Comparison of ENCODE assay signal across 30 cellular contexts in genomic region chr19:31271569-31271911, GRCh38.
"Had no signal": no experiment of that assay in that cellular context is flagged by ENCODE, and none has a peak within 500 bp of the region (broad histone marks: within the 10 kb centered on the region; RNA-seq: fewer than 3 reads in every experiment).

No MANE protein-coding gene starts in this region.

- H3K4me1 Mint-ChIP-seq: activated naive CD8-positive, alpha-beta T cell treated with anti-CD3 and anti-CD28 coated beads for 36 hours; immature natural killer cell; naive B cell; stimulated activated naive B cell treated with anti-CD40 and anti-IgM and Interleukin-4, amounts not matched to agents 10 μg/mL and 1 μg/mL and 100 μg/mL, for 72 hours had no signal

- H3K4me1 ChIP-seq: adrenal gland, ascending aorta, right atrium auricular region, upper lobe of left lung had no signal

- H3K4me3 Mint-ChIP-seq: activated naive CD4-positive, alpha-beta T cell treated with anti-CD3 and anti-CD28 coated beads for 36 hours; activated naive CD8-positive, alpha-beta T cell treated with anti-CD3 and anti-CD28 coated beads for 36 hours; effector memory CD8-positive, alpha-beta T cell; immature natural killer cell; mesothelial cell of epicardium; naive B cell; neural crest cell; stimulated activated naive B cell treated with anti-CD40 and anti-IgM and Interleukin-4, amounts not matched to agents 10 μg/mL and 1 μg/mL and 100 μg/mL, for 72 hours had no signal

- H3K27me3 Mint-ChIP-seq: activated naive CD8-positive, alpha-beta T cell treated with anti-CD3 and anti-CD28 coated beads for 36 hours; naive B cell; stimulated activated naive B cell treated with anti-CD40 and anti-IgM and Interleukin-4, amounts not matched to agents 10 μg/mL and 1 μg/mL and 100 μg/mL, for 72 hours had no signal

- ATAC-seq: activated CD4-positive, CD25-positive, alpha-beta regulatory T cell treated with anti-CD3 and anti-CD28 coated beads, Interleukin-2, amount 50 U/mL, for 24 hours; effector memory CD8-positive, alpha-beta T cell; gastroesophageal sphincter; left colon; stimulated activated naive B cell treated with anti-CD40 and anti-IgM and Interleukin-4, amounts not matched to agents 10 μg/mL and 1 μg/mL and 100 μg/mL, for 72 hours had no signal

- H3K27me3 ChIP-seq: adrenal gland, ascending aorta, gastroesophageal sphincter, right atrium auricular region, stomach, thyroid gland, upper lobe of left lung had no signal

- H3K27ac Mint-ChIP-seq: activated naive CD4-positive, alpha-beta T cell treated with anti-CD3 and anti-CD28 coated beads for 36 hours; activated naive CD8-positive, alpha-beta T cell treated with anti-CD3 and anti-CD28 coated beads for 36 hours; effector memory CD8-positive, alpha-beta T cell; immature natural killer cell; naive B cell; stimulated activated naive B cell treated with anti-CD40 and anti-IgM and Interleukin-4, amounts not matched to agents 10 μg/mL and 1 μg/mL and 100 μg/mL, for 72 hours had no signal

- H3K36me3 Mint-ChIP-seq: activated naive CD8-positive, alpha-beta T cell treated with anti-CD3 and anti-CD28 coated beads for 36 hours; naive B cell; stimulated activated naive B cell treated with anti-CD40 and anti-IgM and Interleukin-4, amounts not matched to agents 10 μg/mL and 1 μg/mL and 100 μg/mL, for 72 hours had no signal

- DNase-seq: activated CD4-positive, alpha-beta T cell treated with anti-CD3 and anti-CD28 coated beads for 48 hours; activated CD4-positive, alpha-beta T cell treated with anti-CD3 and anti-CD28 coated beads, Interleukin-2, amount 50 U/mL, for 48 hours; activated CD8-positive, alpha-beta memory T cell treated with anti-CD3 and anti-CD28 coated beads for 24 hours; activated naive CD4-positive, alpha-beta T cell treated with anti-CD3 and anti-CD28 coated beads for 36 hours; activated naive CD8-positive, alpha-beta T cell treated with anti-CD3 and anti-CD28 coated beads for 36 hours; caudate nucleus; cortex of kidney; effector memory CD8-positive, alpha-beta T cell; erythroblast; head of caudate nucleus; hypothalamus; immature natural killer cell; left colon; mammary epithelial cell; naive B cell; occipital lobe; stimulated activated CD4-positive, alpha-beta T cell treated with anti-CD3 and anti-CD28 coated beads, Interleukin-15, amount 100 ng/mL, for 24 hours; stimulated activated CD4-positive, alpha-beta T cell treated with anti-CD3 and anti-CD28 coated beads, Interleukin-2, amount 100 ng/mL, for 24 hours; stimulated activated naive B cell treated with anti-CD40 and anti-IgM and Interleukin-4, amounts not matched to agents 10 μg/mL and 1 μg/mL and 100 μg/mL, for 72 hours; stomach; thyroid gland; upper lobe of left lung; WERI-Rb-1 had no signal

- H3K9me3 ChIP-seq: adrenal gland, ascending aorta, gastroesophageal sphincter, right atrium auricular region, stomach, thyroid gland, upper lobe of left lung had no signal

- H3K27ac ChIP-seq: adrenal gland, ascending aorta, gastroesophageal sphincter, right atrium auricular region, stomach, thyroid gland, upper lobe of left lung, WERI-Rb-1 had no signal

- H3K9me3 Mint-ChIP-seq: activated naive CD4-positive, alpha-beta T cell treated with anti-CD3 and anti-CD28 coated beads for 36 hours; activated naive CD8-positive, alpha-beta T cell treated with anti-CD3 and anti-CD28 coated beads for 36 hours; effector memory CD8-positive, alpha-beta T cell; immature natural killer cell; mesothelial cell of epicardium; neural crest cell had no signal

- H3K36me3 ChIP-seq: adrenal gland, WERI-Rb-1 had no signal

- H3K4me3 ChIP-seq: adrenal gland, ascending aorta, gastroesophageal sphincter, right atrium auricular region, stomach, thyroid gland, upper lobe of left lung had no signal
